ENCODE assay signal across 15 cellular contexts in genomic region chr2:86825728-86826386, GRCh38. TPM values are rescaled to one million over a fixed set of nuclear protein-coding genes. Genes with fewer than 3 reads are reported as not detected.
DNase-seq lines count a peak whose midpoint lies in the region; ATAC-seq and TF ChIP-seq lines count a peak whose summit lies in the region.
"Had no signal": no experiment of that assay in that cellular context is flagged by ENCODE, and none has a peak within 500 bp of the region (broad histone marks: within the 10 kb centered on the region; RNA-seq: fewer than 3 reads in every experiment).

No MANE protein-coding gene starts in this region.

- DNase-seq in stimulated activated CD4-positive, alpha-beta T cell treated with anti-CD3 and anti-CD28 coated beads, Interleukin-15, amount 100 ng/mL, for 24 hours, result peak; percentile 21
- no peak for DNase-seq in stimulated activated CD4-positive, alpha-beta T cell treated with anti-CD3 and anti-CD28 coated beads, Interleukin-12 subunit alpha, Interleukin-12 subunit beta, amount 100 ng/mL, for 4 hours
- peak; percentile 68 for DNase-seq in activated CD8-positive, alpha-beta memory T cell treated with anti-CD3 and anti-CD28 coated beads, Interleukin-2, amount 50 U/mL, for 1 hour (ENCODE audit: extremely low read depth)
- peak; percentile 91 for DNase-seq in esophagus muscularis mucosa (ENCODE audit: extremely low spot score)
- DNase-seq in transverse colon, result no peak
- no peak for DNase-seq in epidermal melanocyte (ENCODE audit: insufficient read length, low spot score)
- DNase-seq: dermis blood vessel endothelial cell, mesenchymal stem cell, MM.1S, NCI-H446, pancreas, PC-3, SW 1271 had no signal

- H3K4me3 ChIP-seq in esophagus muscularis mucosa (no peak overlapping the region), transverse colon (peak overlapping the region in 1 of 4 donors; percentile 2)
- H3K4me3 ChIP-seq: pancreas had no signal

- H3K27me3 ChIP-seq in esophagus muscularis mucosa, result peaks cover 0 to 23% (median 0%) of the 10 kb centered on the region in 4 donors
- no peaks in the 10 kb centered on the region for H3K27me3 ChIP-seq in transverse colon
- H3K27me3 ChIP-seq: pancreas had no signal

- H3K9me3 ChIP-seq in esophagus muscularis mucosa, result peaks cover 0 to 8% (median 4%) of the 10 kb centered on the region in 4 donors
- H3K9me3 ChIP-seq in transverse colon, result no peaks in the 10 kb centered on the region
- H3K9me3 ChIP-seq: pancreas had no signal

- no peaks in the 10 kb centered on the region for H3K4me1 ChIP-seq in esophagus muscularis mucosa
- H3K4me1 ChIP-seq in transverse colon, result no peaks in the 10 kb centered on the region
- H3K4me1 ChIP-seq: pancreas had no signal

- no peak for ATAC-seq in GM19351 (IDR thresholded peaks at IDR 0.05; ENCODE audit: unreplicated experiment)
- no peak for ATAC-seq in HG02981 (IDR thresholded peaks at IDR 0.05; ENCODE audit: unreplicated experiment)
- ATAC-seq: PC-3 had no signal

- intact Hi-C loops in esophagus muscularis mucosa (cut with DNase I), result no loop called here
- intact Hi-C loops in transverse colon (cut with DNase I; ENCODE audit: low total_unique reads), result no loop called here

- 71% methylated on average over 13 of the region's 15 CpGs for WGBS in esophagus muscularis mucosa
- 60 to 77% methylated on average over 4 to 14 of the region's 15 CpGs for whole genome bisulfite sequencing in transverse colon (ENCODE audit: low coverage in 1 of 2), 2 donors

- TF ChIP-seq POLR2A in esophagus muscularis mucosa (IDR thresholded peaks at IDR 0.05; ENCODE audit: low read depth) (no peak), transverse colon (IDR thresholded peaks at IDR 0.05) (peak; percentile 27)

- TF ChIP-seq EP300 in esophagus muscularis mucosa (IDR thresholded peaks at IDR 0.05) (no peak), transverse colon (IDR thresholded peaks at IDR 0.05; ENCODE audit: low read depth) (no peak)

- TF ChIP-seq CTCF in esophagus muscularis mucosa (IDR thresholded peaks at IDR 0.05) (no peak), transverse colon (IDR thresholded peaks at IDR 0.05) (no peak)

- H3K27ac ChIP-seq in esophagus muscularis mucosa (replicated peaks in 1 of 4) (no peak overlapping the region), transverse colon (no peak overlapping the region)
- H3K27ac ChIP-seq: pancreas had no signal

- in situ Hi-C loops in transverse colon (cut with MboI; ENCODE audit: low pct_ligation_motif_present in 1 of 4, low pct_unique_long_range_greater_than_20kb in 1 of 4, low sequenced_read_pairs in 3 of 4), result no loop called here

- no peaks in the 10 kb centered on the region for H3K36me3 ChIP-seq in esophagus muscularis mucosa
- no peaks in the 10 kb centered on the region for H3K36me3 ChIP-seq in transverse colon
- H3K36me3 ChIP-seq: pancreas had no signal

RNA-seq across cellular contexts. Expression of gene CD8A, which starts 35.1 kb away (rescaled TPM):
- total RNA-seq in esophagus muscularis mucosa (1 to 10 TPM in 3 of 4 donors, under 1 TPM in 1; 0.83 to 5.5 (median 1.1) TPM), transverse colon (10 to 100 TPM in 1 of 4 donors, 1 to 10 TPM in 1, under 1 TPM in 2; 0.60 to 33.3 (median 2.5) TPM)
- total RNA-seq: dermis blood vessel endothelial cell had no signal

RNA-seq across cellular contexts. Expression of gene CD8B, which starts 35.8 kb away (rescaled TPM):
- 1 to 10 TPM in 2 of 4 donors, under 1 TPM in 1, not detected in 1; 0.65 to 4.3 (median 2.0) TPM for total RNA-seq in esophagus muscularis mucosa
- total RNA-seq in transverse colon, result 1 to 10 TPM in 1 of 4 donors, not detected in 3; 5.1 TPM
- total RNA-seq: dermis blood vessel endothelial cell, PC-3 had no signal

Comparison
In these comparisons a context has a peak if more than half of its experiments do, and no peak if none do; other contexts are left out.
1. DNase-seq: peak in stimulated activated CD4-positive, alpha-beta T cell treated with anti-CD3 and anti-CD28 coated beads, Interleukin-15, amount 100 ng/mL, for 24 hours (single experiment), activated CD8-positive, alpha-beta memory T cell treated with anti-CD3 and anti-CD28 coated beads, Interleukin-2, amount 50 U/mL, for 1 hour (single experiment) and esophagus muscularis mucosa (single experiment); none in stimulated activated CD4-positive, alpha-beta T cell treated with anti-CD3 and anti-CD28 coated beads, Interleukin-12 subunit alpha, Interleukin-12 subunit beta, amount 100 ng/mL, for 4 hours (single experiment), transverse colon (single experiment) and epidermal melanocyte (single experiment).